1 cellular context compared by ENCODE assay signal in the genomic region with DNA sequence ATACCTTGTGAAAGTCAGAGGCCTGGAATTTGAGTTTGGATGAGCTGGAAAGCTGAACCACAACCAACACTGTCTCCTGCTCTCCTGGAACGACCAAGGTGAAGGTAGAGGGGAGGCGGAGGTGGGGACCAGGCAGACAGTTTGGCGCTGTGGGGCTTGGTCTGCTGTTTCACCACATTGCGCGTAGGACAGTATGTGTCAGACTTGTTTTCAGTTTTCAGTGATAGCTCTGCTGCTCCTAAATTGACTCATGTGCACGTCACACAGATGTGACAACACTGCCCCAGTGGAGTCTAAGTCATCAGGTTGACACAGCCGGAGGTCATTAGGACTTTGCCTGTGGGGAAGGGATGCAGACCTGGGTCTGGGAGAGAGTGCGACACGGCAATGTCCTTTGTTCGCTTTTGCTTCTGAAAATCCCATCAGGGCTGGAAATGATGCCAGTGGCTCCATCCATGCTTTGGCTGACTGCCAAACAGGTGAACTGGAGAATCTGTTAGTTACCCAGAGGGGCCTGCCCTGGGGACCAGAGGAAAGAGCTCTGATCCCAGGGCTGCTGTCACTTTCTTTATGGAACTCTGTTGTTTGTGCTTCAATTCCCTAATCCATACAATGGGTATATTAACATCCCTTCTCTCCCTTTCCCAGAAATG.
TF ChIP-seq lines count a peak whose summit lies in the region.

No MANE protein-coding gene starts in this region.

TF ChIP-seq in GM23338, 12 proteins besides CTCF, POLR2A, EP300 and RAD21 (continued from another document):
- TF ChIP-seq, protein P1, sequence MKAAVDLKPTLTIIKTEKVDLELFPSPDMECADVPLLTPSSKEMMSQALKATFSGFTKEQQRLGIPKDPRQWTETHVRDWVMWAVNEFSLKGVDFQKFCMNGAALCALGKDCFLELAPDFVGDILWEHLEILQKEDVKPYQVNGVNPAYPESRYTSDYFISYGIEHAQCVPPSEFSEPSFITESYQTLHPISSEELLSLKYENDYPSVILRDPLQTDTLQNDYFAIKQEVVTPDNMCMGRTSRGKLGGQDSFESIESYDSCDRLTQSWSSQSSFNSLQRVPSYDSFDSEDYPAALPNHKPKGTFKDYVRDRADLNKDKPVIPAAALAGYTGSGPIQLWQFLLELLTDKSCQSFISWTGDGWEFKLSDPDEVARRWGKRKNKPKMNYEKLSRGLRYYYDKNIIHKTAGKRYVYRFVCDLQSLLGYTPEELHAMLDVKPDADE (IDR thresholded peaks at IDR 0.05), result no peak
- TF ChIP-seq POLR2AphosphoS5 (IDR thresholded peaks at IDR 0.05; ENCODE audit: low read depth) (no peak), NANOG (IDR thresholded peaks at IDR 0.05; ENCODE audit: borderline replicate concordance) (no peak), JUNB (IDR thresholded peaks at IDR 0.05; ENCODE audit: unreplicated experiment) (no peak), EZH2 (IDR thresholded peaks at IDR 0.05; ENCODE audit: low read depth, unreplicated experiment) (no peak)
- TF ChIP-seq, protein P2, sequence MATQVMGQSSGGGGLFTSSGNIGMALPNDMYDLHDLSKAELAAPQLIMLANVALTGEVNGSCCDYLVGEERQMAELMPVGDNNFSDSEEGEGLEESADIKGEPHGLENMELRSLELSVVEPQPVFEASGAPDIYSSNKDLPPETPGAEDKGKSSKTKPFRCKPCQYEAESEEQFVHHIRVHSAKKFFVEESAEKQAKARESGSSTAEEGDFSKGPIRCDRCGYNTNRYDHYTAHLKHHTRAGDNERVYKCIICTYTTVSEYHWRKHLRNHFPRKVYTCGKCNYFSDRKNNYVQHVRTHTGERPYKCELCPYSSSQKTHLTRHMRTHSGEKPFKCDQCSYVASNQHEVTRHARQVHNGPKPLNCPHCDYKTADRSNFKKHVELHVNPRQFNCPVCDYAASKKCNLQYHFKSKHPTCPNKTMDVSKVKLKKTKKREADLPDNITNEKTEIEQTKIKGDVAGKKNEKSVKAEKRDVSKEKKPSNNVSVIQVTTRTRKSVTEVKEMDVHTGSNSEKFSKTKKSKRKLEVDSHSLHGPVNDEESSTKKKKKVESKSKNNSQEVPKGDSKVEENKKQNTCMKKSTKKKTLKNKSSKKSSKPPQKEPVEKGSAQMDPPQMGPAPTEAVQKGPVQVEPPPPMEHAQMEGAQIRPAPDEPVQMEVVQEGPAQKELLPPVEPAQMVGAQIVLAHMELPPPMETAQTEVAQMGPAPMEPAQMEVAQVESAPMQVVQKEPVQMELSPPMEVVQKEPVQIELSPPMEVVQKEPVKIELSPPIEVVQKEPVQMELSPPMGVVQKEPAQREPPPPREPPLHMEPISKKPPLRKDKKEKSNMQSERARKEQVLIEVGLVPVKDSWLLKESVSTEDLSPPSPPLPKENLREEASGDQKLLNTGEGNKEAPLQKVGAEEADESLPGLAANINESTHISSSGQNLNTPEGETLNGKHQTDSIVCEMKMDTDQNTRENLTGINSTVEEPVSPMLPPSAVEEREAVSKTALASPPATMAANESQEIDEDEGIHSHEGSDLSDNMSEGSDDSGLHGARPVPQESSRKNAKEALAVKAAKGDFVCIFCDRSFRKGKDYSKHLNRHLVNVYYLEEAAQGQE (IDR thresholded peaks at IDR 0.05; ENCODE audit: unreplicated experiment), result no peak
